25 cellular contexts compared by ENCODE assay signal in the genomic region with DNA sequence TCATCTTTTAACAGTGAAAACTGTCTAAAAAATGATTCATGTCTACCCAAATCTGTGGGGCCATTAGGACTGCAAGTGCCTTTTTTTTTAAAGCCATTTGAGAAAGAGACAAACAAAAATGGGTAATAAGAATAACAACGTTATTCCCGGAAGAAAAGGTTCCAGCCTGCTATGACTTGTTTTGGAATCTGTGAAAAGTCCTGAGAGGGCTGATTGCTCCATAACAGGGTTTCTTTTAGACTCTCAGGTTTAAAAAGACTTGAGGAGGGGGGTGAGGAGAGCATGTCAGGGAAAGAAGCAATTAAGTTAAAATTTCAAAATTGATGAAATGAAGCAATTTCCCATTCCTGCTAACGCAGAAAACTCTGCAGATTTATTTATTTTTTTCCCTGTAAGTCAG. TPM values are rescaled to one million over a fixed set of nuclear protein-coding genes. Genes with fewer than 3 reads are reported as not detected.
DNase-seq lines count a peak whose midpoint lies in the region; ATAC-seq and TF ChIP-seq lines count a peak whose summit lies in the region.
"Had no signal": no experiment of that assay in that cellular context is flagged by ENCODE, and none has a peak within 500 bp of the region (broad histone marks: within the 10 kb centered on the region; RNA-seq: fewer than 3 reads in every experiment).

No MANE protein-coding gene starts in this region.

- TF ChIP-seq CTCF in RWPE1 (conservative IDR thresholded peaks at IDR 0.05; ENCODE audit: low read depth) (no peak), epithelial cell of esophagus (IDR thresholded peaks at IDR 0.05; ENCODE audit: insufficient read depth, low read depth, low read length, missing control alignments) (no peak), mesothelial cell of epicardium (IDR thresholded peaks at IDR 0.05; ENCODE audit: unreplicated experiment) (no peak), thoracic aorta (IDR thresholded peaks at IDR 0.05) (no peak)

- no peaks in the 10 kb centered on the region for H3K9me3 ChIP-seq in thoracic aorta
- H3K9me3 ChIP-seq: body of pancreas had no signal

- H3K4me1 Mint-ChIP-seq in mesothelial cell of epicardium = peaks cover 59% of the 10 kb centered on the region
- H3K4me1 Mint-ChIP-seq in activated naive CD8-positive, alpha-beta T cell treated with anti-CD3 and anti-CD28 coated beads, Interleukin-2, amount 50 U/mL, for 24 hours = peaks cover 8% of the 10 kb centered on the region

- H3K4me3 Mint-ChIP-seq in mesothelial cell of epicardium = no peak overlapping the region
- H3K4me3 Mint-ChIP-seq in activated naive CD8-positive, alpha-beta T cell treated with anti-CD3 and anti-CD28 coated beads, Interleukin-2, amount 50 U/mL, for 24 hours = no peak overlapping the region
- H3K4me3 Mint-ChIP-seq: CD4-positive, CD25-positive, alpha-beta regulatory T cell; natural killer cell treated with Interleukin-12 subunit alpha and Interleukin-12 subunit beta and Interleukin-15 and Interleukin-18, amount 100 ng/mL, for 72 hours had no signal

- POLR2A ChIA-PET in RWPE1 (lab: Yijun Ruan, JAX; ENCODE audit: low non-redundant PET) = no interaction called here

- H3K36me3 ChIP-seq in thoracic aorta = no peaks in the 10 kb centered on the region

- no peaks in the 10 kb centered on the region for H3K27me3 ChIP-seq in thoracic aorta (replicated peaks; ENCODE audit: insufficient read depth)
- H3K27me3 ChIP-seq: body of pancreas had no signal

- no peak overlapping the region for H3K27ac ChIP-seq in RWPE1
- H3K27ac ChIP-seq in thoracic aorta = peak overlapping the region; percentile 41 to 58
- H3K27ac ChIP-seq: body of pancreas had no signal

- H3K4me1 ChIP-seq in thoracic aorta (ENCODE audit: control insufficient read depth in 1 of 2, low read depth in 2 of 2) = peaks cover 12 to 19% of the 10 kb centered on the region in 2 donors
- H3K4me1 ChIP-seq: body of pancreas had no signal

- ATAC-seq in thoracic aorta (ENCODE audit: insufficient number of reproducible peaks, low FRiP score, low read depth) (no peak), SK-N-SH treated with all-trans-retinoic acid at 6 μM for 48 hours (no peak)
- ATAC-seq in activated naive CD8-positive, alpha-beta T cell treated with anti-CD3 and anti-CD28 coated beads, Interleukin-2, amount 50 U/mL, for 24 hours = no peak
- ATAC-seq: body of pancreas; natural killer cell treated with Interleukin-12 subunit alpha and Interleukin-12 subunit beta and Interleukin-15 and Interleukin-18, amount 100 ng/mL, for 72 hours had no signal

- H3K27ac Mint-ChIP-seq in mesothelial cell of epicardium = peak overlapping the region; percentile 51
- no peak overlapping the region for H3K27ac Mint-ChIP-seq in activated naive CD8-positive, alpha-beta T cell treated with anti-CD3 and anti-CD28 coated beads, Interleukin-2, amount 50 U/mL, for 24 hours
- H3K27ac Mint-ChIP-seq: activated naive CD4-positive, alpha-beta T cell treated with anti-CD3 and anti-CD28 coated beads, Interleukin-2, amount 50 U/mL, for 72 hours; activated T-cell treated with anti-CD3 and anti-CD28 coated beads, Interleukin-2, amount 50 U/mL, for 72 hours; CD4-positive, CD25-positive, alpha-beta regulatory T cell; natural killer cell treated with Interleukin-12 subunit alpha and Interleukin-12 subunit beta and Interleukin-15 and Interleukin-18, amount 100 ng/mL, for 72 hours; progenitor cell of endocrine pancreas; stimulated activated naive CD8-positive, alpha-beta T cell treated with anti-CD3 and anti-CD28 coated beads, Interleukin-15, amount 100 ng/mL, for 72 hours had no signal

- H3K4me3 ChIP-seq in epithelial cell of esophagus (ENCODE audit: low read length) (no peak overlapping the region), thoracic aorta (peak overlapping the region; percentile 41)
- H3K4me3 ChIP-seq: body of pancreas, smooth muscle cell had no signal

- H3K36me3 Mint-ChIP-seq in mesothelial cell of epicardium = no peaks in the 10 kb centered on the region
- H3K36me3 Mint-ChIP-seq in activated naive CD8-positive, alpha-beta T cell treated with anti-CD3 and anti-CD28 coated beads, Interleukin-2, amount 50 U/mL, for 24 hours (ENCODE audit: low read depth) = no peaks in the 10 kb centered on the region
- H3K36me3 Mint-ChIP-seq: activated naive CD4-positive, alpha-beta T cell treated with anti-CD3 and anti-CD28 coated beads, Interleukin-2, amount 50 U/mL, for 72 hours; CD4-positive, CD25-positive, alpha-beta regulatory T cell; natural killer cell treated with Interleukin-12 subunit alpha and Interleukin-12 subunit beta and Interleukin-15 and Interleukin-18, amount 100 ng/mL, for 72 hours; T-cell had no signal

- no peaks in the 10 kb centered on the region for H3K27me3 Mint-ChIP-seq in mesothelial cell of epicardium (ENCODE audit: low read depth)
- peaks cover 2% of the 10 kb centered on the region for H3K27me3 Mint-ChIP-seq in activated naive CD8-positive, alpha-beta T cell treated with anti-CD3 and anti-CD28 coated beads, Interleukin-2, amount 50 U/mL, for 24 hours
- H3K27me3 Mint-ChIP-seq: CD4-positive, CD25-positive, alpha-beta regulatory T cell; progenitor cell of endocrine pancreas; stimulated activated naive CD8-positive, alpha-beta T cell treated with anti-CD3 and anti-CD28 coated beads, Interleukin-15, amount 100 ng/mL, for 72 hours had no signal

- CTCF ChIA-PET in RWPE1 (lab: Yijun Ruan, JAX) = no interaction called here

- DNase-seq in RWPE1 (ENCODE audit: low spot score) = peak; percentile 20
- peak; percentile 72 for DNase-seq in epithelial cell of esophagus (ENCODE audit: low read depth)
- no peak for DNase-seq in mesothelial cell of epicardium (ENCODE audit: low spot score in 2 of 2, unreplicated experiment in 2 of 2)
- no peak for DNase-seq in thoracic aorta (ENCODE audit: low spot score)
- no peak for DNase-seq in NCI-H82 (lab: John Stamatoyannopoulos, UW)
- DNase-seq in activated naive CD8-positive, alpha-beta T cell treated with anti-CD3 and anti-CD28 coated beads, Interleukin-2, amount 50 U/mL, for 24 hours = no peak
- no peak for DNase-seq in ecto neural progenitor cell (ENCODE audit: low spot score)
- DNase-seq: activated T-cell treated with anti-CD3 and anti-CD28 coated beads, Interleukin-2, amount 50 U/mL, for 72 hours; body of pancreas; CD4-positive, CD25-positive, alpha-beta regulatory T cell; dermis blood vessel endothelial cell; KG1; midbrain; MV-4-11; NCI-H187; SHP77; stimulated activated CD4-positive, alpha-beta T cell treated with anti-CD3 and anti-CD28 coated beads, Interleukin-4, amount 100 ng/mL, for 24 hours; stimulated activated naive CD8-positive, alpha-beta T cell treated with anti-CD3 and anti-CD28 coated beads, Interleukin-15, amount 100 ng/mL, for 72 hours; T-cell had no signal

- H3K9me3 Mint-ChIP-seq in mesothelial cell of epicardium = no peaks in the 10 kb centered on the region
- no peaks in the 10 kb centered on the region for H3K9me3 Mint-ChIP-seq in activated naive CD8-positive, alpha-beta T cell treated with anti-CD3 and anti-CD28 coated beads, Interleukin-2, amount 50 U/mL, for 24 hours
- H3K9me3 Mint-ChIP-seq: activated naive CD4-positive, alpha-beta T cell treated with anti-CD3 and anti-CD28 coated beads, Interleukin-2, amount 50 U/mL, for 72 hours; activated T-cell treated with anti-CD3 and anti-CD28 coated beads, Interleukin-2, amount 50 U/mL, for 72 hours; CD4-positive, CD25-positive, alpha-beta regulatory T cell; natural killer cell treated with Interleukin-12 subunit alpha and Interleukin-12 subunit beta and Interleukin-15 and Interleukin-18, amount 100 ng/mL, for 72 hours; stimulated activated naive CD8-positive, alpha-beta T cell treated with anti-CD3 and anti-CD28 coated beads, Interleukin-15, amount 100 ng/mL, for 72 hours; T-cell had no signal

TF ChIP-seq in SK-N-SH treated with all-trans-retinoic acid at 6 μM for 48 hours, 23 proteins besides CTCF, POLR2A, EP300 and RAD21:
- TF ChIP-seq ZC3H10 (CRISPR knock-in tag; IDR thresholded peaks at IDR 0.05) (no peak), BACH2 (CRISPR knock-in tag; IDR thresholded peaks at IDR 0.05; ENCODE audit: borderline replicate concordance) (no peak), ZNF565 (CRISPR knock-in tag; conservative IDR thresholded peaks at IDR 0.05; ENCODE audit: low read depth) (no peak)

RNA-seq across cellular contexts. Expression of a gene that starts 56.4 kb away (rescaled TPM):
- total RNA-seq in mesothelial cell of epicardium = 20.8 to 24.2 TPM (median 24.1 TPM) in 3 replicates
- 1 to 10 TPM; 5.3 to 6.7 TPM for total RNA-seq in thoracic aorta
- total RNA-seq: HT-29 had no signal

Comparison
In these comparisons a context has a peak if more than half of its experiments do, and no peak if none do; other contexts are left out.
1. DNase-seq: peak in RWPE1 (single experiment) and epithelial cell of esophagus (single experiment); none in mesothelial cell of epicardium (0 of 2), thoracic aorta (single experiment), NCI-H82 (single experiment), activated naive CD8-positive, alpha-beta T cell treated with anti-CD3 and anti-CD28 coated beads, Interleukin-2, amount 50 U/mL, for 24 hours (single experiment) and ecto neural progenitor cell (single experiment).